Comparison of ENCODE assay signal across 24 cellular contexts in genomic region chr22:33006220-33006954, GRCh38. TPM values are rescaled to one million over a fixed set of nuclear protein-coding genes. Genes with fewer than 3 reads are reported as not detected.
DNase-seq lines count a peak whose midpoint lies in the region; ATAC-seq and TF ChIP-seq lines count a peak whose summit lies in the region.
"Had no signal": no experiment of that assay in that cellular context is flagged by ENCODE, and none has a peak within 500 bp of the region (broad histone marks: within the 10 kb centered on the region; RNA-seq: fewer than 3 reads in every experiment).

No MANE protein-coding gene starts in this region.

- H3K4me1 ChIP-seq in PC-9 (replicated peaks; ENCODE audit: insufficient read depth) (peaks cover 27% of the 10 kb centered on the region), right lobe of liver (peaks cover 0 to 12% (median 3%) of the 10 kb centered on the region in 4 donors)
- H3K4me1 ChIP-seq: neural progenitor cell, sigmoid colon, thyroid gland had no signal

- H3K9me2 ChIP-seq in PC-9 (ENCODE audit: insufficient read depth), result no peaks in the 10 kb centered on the region

- no peak for TF ChIP-seq POLR2A in right lobe of liver (IDR thresholded peaks at IDR 0.05)

- H3K9me3 ChIP-seq in PC-9 (ENCODE audit: insufficient read depth, low read depth) (peaks cover 3% of the 10 kb centered on the region; the same call in 1 of the 2 replicates), right lobe of liver (no peaks in the 10 kb centered on the region)
- H3K9me3 ChIP-seq: thyroid gland had no signal

- ATAC-seq in right lobe of liver, result peak; percentile 86 to 93 (median 88)
- ATAC-seq: WTC11 had no signal

- H3F3A ChIP-seq in PC-9 (ENCODE audit: insufficient read depth, low read depth), result peaks cover 13% of the 10 kb centered on the region; the same call in 1 of the 2 replicates

- POLR2A ChIA-PET in PC-9 (lab: Charles Lee; ENCODE audit: unreplicated experiment), result no interaction called here

- BruUV-seq in PC-9 (replicated peaks; lab: Mats Ljungman, UMichigan), result no TSS peak

- DNase-seq in DMS153 (lab: John Stamatoyannopoulos, UW), result peak; percentile 83
- DNase-seq in LNCaP clone FGC (ENCODE audit: low read depth), result peak; percentile 61
- DNase-seq in PC-9, result peak in 1 of 2 experiments; percentile 60
- DNase-seq in right lobe of liver, result peak; percentile 63 to 64 (median 64)
- no peak for DNase-seq in activated CD4-positive, alpha-beta T cell treated with anti-CD3 and anti-CD28 coated beads, Interleukin-2, amount 50 U/mL, for 48 hours
- no peak for DNase-seq in dedifferentiated amniotic fluid mesenchymal stem cell (ENCODE audit: extremely low spot score)
- DNase-seq in SIG-M5 treated with dmso at 0.1 percent for 504 hours (lab: John Stamatoyannopoulos, UW; ENCODE audit: unreplicated experiment), result no peak
- DNase-seq: activated CD4-positive, alpha-beta T cell treated with anti-CD3 and anti-CD28 coated beads, Interleukin-2, amount 50 U/mL, for 4 hours; activated CD8-positive, alpha-beta memory T cell treated with anti-CD3 and anti-CD28 coated beads, Interleukin-2, amount 50 U/mL, for 4 hours; anterior cingulate cortex; HFFc6; KG1; NCI-H2107; NCI-H526; sigmoid colon; stimulated activated CD4-positive, alpha-beta T cell treated with anti-CD3 and anti-CD28 coated beads, Interleukin-15, amount 100 ng/mL, for 24 hours; SW 1271; T1000; thyroid gland had no signal

- 10% methylated on average over 6 of the region's 12 CpGs for WGBS in right lobe of liver (ENCODE audit: insufficient coverage, low coverage, low lambda C conversion rate, missing lambda C conversion rate)

- H3K27me3 ChIP-seq in PC-9 (ENCODE audit: insufficient read depth, low read depth), result peaks cover 9% of the 10 kb centered on the region; the same call in 1 of the 2 replicates
- no peaks in the 10 kb centered on the region for H3K27me3 ChIP-seq in right lobe of liver
- H3K27me3 ChIP-seq: cardiac muscle cell, neural progenitor cell, sigmoid colon, thyroid gland had no signal

- H3K36me3 ChIP-seq in PC-9 (ENCODE audit: low read depth) (no peaks in the 10 kb centered on the region), right lobe of liver (no peaks in the 10 kb centered on the region)
- H3K36me3 ChIP-seq: cardiac muscle cell, neural progenitor cell, sigmoid colon, thyroid gland had no signal

- H3K4me2 ChIP-seq in PC-9, result peak overlapping the region; percentile 2; the same call in 1 of the 2 replicates
- H3K4me2 ChIP-seq: neural progenitor cell had no signal

- H3K27ac ChIP-seq in PC-9 (no peak overlapping the region), right lobe of liver (no peak overlapping the region)
- H3K27ac ChIP-seq: C4-2B, cardiac muscle cell, neural progenitor cell, sigmoid colon, thyroid gland had no signal

- CTCF ChIA-PET in PC-9 (lab: Charles Lee), result interaction anchor here (0.6 kb wide), 1 partner anchor 188 kb away, joined by 3 read pairs; no protein-coding TSS in a partner anchor

- H3K4me3 ChIP-seq in LNCaP clone FGC (ENCODE audit: low read depth, low read length), result no peak overlapping the region
- no peak overlapping the region for H3K4me3 ChIP-seq in PC-9
- H3K4me3 ChIP-seq in right lobe of liver, result no peak overlapping the region
- H3K4me3 ChIP-seq: cardiac muscle cell, neural progenitor cell, sigmoid colon, thyroid gland had no signal

- no peak for TF ChIP-seq CTCF in LNCaP clone FGC (IDR thresholded peaks at IDR 0.05; ENCODE audit: control insufficient read depth, extremely low read depth, insufficient read depth)
- TF ChIP-seq CTCF in PC-9 (conservative IDR thresholded peaks at IDR 0.05), result no peak
- TF ChIP-seq CTCF in right lobe of liver (IDR thresholded peaks at IDR 0.05), result no peak

- no peaks in the 10 kb centered on the region for H4K20me1 ChIP-seq in PC-9 (ENCODE audit: insufficient read depth)

- intact Hi-C loops in PC-9 (cut with micrococcal nuclease; ENCODE audit: unreplicated experiment), result no loop called here
- intact Hi-C loops in right lobe of liver (cut with DNase I), result no loop called here

- H3K79me2 ChIP-seq in PC-9 (ENCODE audit: low read depth), result no peaks in the 10 kb centered on the region

- no peak overlapping the region for H2AFZ ChIP-seq in PC-9
- H2AFZ ChIP-seq: neural progenitor cell had no signal

RNA-seq across cellular contexts. Expression of gene SYN3, which starts 51.8 kb away (rescaled TPM):
- total RNA-seq in PC-9 (2021) (0.48 TPM in 1 of 2 replicates, not detected in the other), right lobe of liver (under 1 TPM in 3 of 6 experiments, not detected in 3; 0.44 to 0.60 (median 0.56) TPM)
- total RNA-seq: glomerular endothelial cell had no signal

Comparison
In these comparisons a context has a peak if more than half of its experiments do, and no peak if none do; other contexts are left out.
1. DNase-seq: peak in DMS153 (single experiment), LNCaP clone FGC (single experiment) and right lobe of liver (3 of 3); none in activated CD4-positive, alpha-beta T cell treated with anti-CD3 and anti-CD28 coated beads, Interleukin-2, amount 50 U/mL, for 48 hours (0 of 2), dedifferentiated amniotic fluid mesenchymal stem cell (single experiment) and SIG-M5 treated with dmso at 0.1 percent for 504 hours (single experiment).